1 cellular context compared by ENCODE assay signal in genomic region chr11:6269994-6270393, GRCh38.
TF ChIP-seq lines count a peak whose summit lies in the region.

No MANE protein-coding gene starts in this region.

TF ChIP-seq in K562, 482 proteins besides CTCF, POLR2A, EP300 and RAD21 (continued from another document and continues in another):
- TF ChIP-seq ZNF609 (CRISPR knock-in tag; IDR thresholded peaks at IDR 0.05; ENCODE audit: borderline replicate concordance) (no peak), ZNF3 (CRISPR knock-in tag; IDR thresholded peaks at IDR 0.05) (no peak), ZNF707 (CRISPR knock-in tag; conservative IDR thresholded peaks at IDR 0.05) (no peak), SAFB (IDR thresholded peaks at IDR 0.05; ENCODE audit: borderline replicate concordance, low read depth, low read length) (peak; percentile 95), FOXA3 (CRISPR knock-in tag; conservative IDR thresholded peaks at IDR 0.05 in 1 of 2, IDR thresholded peaks at IDR 0.05 in 1 of 2) (no peak), RFX7 (CRISPR knock-in tag; IDR thresholded peaks at IDR 0.05) (no peak), POLR3A (IDR thresholded peaks at IDR 0.05; ENCODE audit: borderline replicate concordance, extremely low read depth, insufficient read depth, insufficient read length) (no peak), GATAD2B (IDR thresholded peaks at IDR 0.05; ENCODE audit: borderline replicate concordance) (0 out of 2 replicates have a peak, but pooled peaks have one; percentile 40), MTF1 (CRISPR knock-in tag; IDR thresholded peaks at IDR 0.05; ENCODE audit: borderline replicate concordance) (no peak), ZNF224 (CRISPR knock-in tag; IDR thresholded peaks at IDR 0.05) (no peak), MAFF (IDR thresholded peaks at IDR 0.05; ENCODE audit: low read length) (no peak), ZFX (CRISPR knock-in tag; IDR thresholded peaks at IDR 0.05) (no peak), E2F5 (CRISPR knock-in tag; IDR thresholded peaks at IDR 0.05) (peak; percentile 17; the same call in 1 of the 2 replicates), BACH1 (tag; IDR thresholded peaks at IDR 0.05) (no peak), ZNF311 (CRISPR knock-in tag; IDR thresholded peaks at IDR 0.05) (no peak), FOXA1 (IDR thresholded peaks at IDR 0.05; ENCODE audit: borderline replicate concordance) (no peak), C11orf30 (IDR thresholded peaks at IDR 0.05; ENCODE audit: low read depth) (no peak), ZNF584 (CRISPR knock-in tag; IDR thresholded peaks at IDR 0.05; ENCODE audit: low read depth) (no peak), NCOA1 (IDR thresholded peaks at IDR 0.05; ENCODE audit: low read depth) (no peak), BHLHE40 (IDR thresholded peaks at IDR 0.05; ENCODE audit: low read length) (peak; percentile 87), SREBF2 (CRISPR knock-in tag; IDR thresholded peaks at IDR 0.05) (no peak), ZNF280A (IDR thresholded peaks at IDR 0.05; ENCODE audit: low read depth, partially characterized antibody) (no peak), FUS (optimal IDR thresholded peaks at IDR 0.05; ENCODE audit: low read depth, low read length) (no peak), ZNF445 (CRISPR knock-in tag; IDR thresholded peaks at IDR 0.05; ENCODE audit: low read depth) (no peak), CXXC5 (CRISPR knock-in tag; IDR thresholded peaks at IDR 0.05) (peak; percentile 69), SPI1 (IDR thresholded peaks at IDR 0.05; ENCODE audit: borderline replicate concordance, low read depth, low read length) (no peak), ZNF444 (CRISPR knock-in tag; IDR thresholded peaks at IDR 0.05) (no peak), DMBX1 (CRISPR knock-in tag; IDR thresholded peaks at IDR 0.05; ENCODE audit: borderline replicate concordance) (no peak), NR3C1 (CRISPR knock-in tag; IDR thresholded peaks at IDR 0.05) (no peak), ZNF253 (CRISPR knock-in tag; conservative IDR thresholded peaks at IDR 0.05) (no peak), ZKSCAN3 (CRISPR knock-in tag; IDR thresholded peaks at IDR 0.05) (no peak), ZNF639 (CRISPR knock-in tag; conservative IDR thresholded peaks at IDR 0.05 in 1 of 2, IDR thresholded peaks at IDR 0.05 in 1 of 2) (no peak), NONO (IDR thresholded peaks at IDR 0.05; ENCODE audit: low read depth in 2 of 2, low read length in 1 of 2) (no peak), ZNF583 (CRISPR knock-in tag; IDR thresholded peaks at IDR 0.05) (no peak), PYGO2 (tag; IDR thresholded peaks at IDR 0.05) (no peak), KLF10 (CRISPR knock-in tag; IDR thresholded peaks at IDR 0.05) (no peak), BRF1 (IDR thresholded peaks at IDR 0.05; ENCODE audit: borderline replicate concordance, extremely low read depth, insufficient read length) (no peak), POLR2B (IDR thresholded peaks at IDR 0.05; ENCODE audit: low read depth, partially characterized antibody) (no peak), ZNF780A (CRISPR knock-in tag; IDR thresholded peaks at IDR 0.05) (no peak), NRF1 (conservative IDR thresholded peaks at IDR 0.05 in 1 of 2, IDR thresholded peaks at IDR 0.05 in 1 of 2) (no peak)
- TF ChIP-seq, protein P1, sequence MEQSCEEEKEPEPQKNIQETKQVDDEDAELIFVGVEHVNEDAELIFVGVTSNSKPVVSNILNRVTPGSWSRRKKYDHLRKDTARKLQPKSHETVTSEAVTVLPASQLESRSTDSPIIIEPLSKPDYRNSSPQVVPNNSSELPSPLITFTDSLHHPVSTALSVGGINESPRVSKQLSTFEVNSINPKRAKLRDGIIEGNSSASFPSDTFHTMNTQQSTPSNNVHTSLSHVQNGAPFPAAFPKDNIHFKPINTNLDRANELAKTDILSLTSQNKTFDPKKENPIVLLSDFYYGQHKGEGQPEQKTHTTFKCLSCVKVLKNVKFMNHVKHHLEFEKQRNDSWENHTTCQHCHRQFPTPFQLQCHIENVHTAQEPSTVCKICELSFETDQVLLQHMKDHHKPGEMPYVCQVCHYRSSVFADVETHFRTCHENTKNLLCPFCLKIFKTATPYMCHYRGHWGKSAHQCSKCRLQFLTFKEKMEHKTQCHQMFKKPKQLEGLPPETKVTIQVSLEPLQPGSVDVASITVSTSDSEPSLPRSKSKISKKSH (CRISPR knock-in tag; IDR thresholded peaks at IDR 0.05): no peak
- TF ChIP-seq, protein P2, sequence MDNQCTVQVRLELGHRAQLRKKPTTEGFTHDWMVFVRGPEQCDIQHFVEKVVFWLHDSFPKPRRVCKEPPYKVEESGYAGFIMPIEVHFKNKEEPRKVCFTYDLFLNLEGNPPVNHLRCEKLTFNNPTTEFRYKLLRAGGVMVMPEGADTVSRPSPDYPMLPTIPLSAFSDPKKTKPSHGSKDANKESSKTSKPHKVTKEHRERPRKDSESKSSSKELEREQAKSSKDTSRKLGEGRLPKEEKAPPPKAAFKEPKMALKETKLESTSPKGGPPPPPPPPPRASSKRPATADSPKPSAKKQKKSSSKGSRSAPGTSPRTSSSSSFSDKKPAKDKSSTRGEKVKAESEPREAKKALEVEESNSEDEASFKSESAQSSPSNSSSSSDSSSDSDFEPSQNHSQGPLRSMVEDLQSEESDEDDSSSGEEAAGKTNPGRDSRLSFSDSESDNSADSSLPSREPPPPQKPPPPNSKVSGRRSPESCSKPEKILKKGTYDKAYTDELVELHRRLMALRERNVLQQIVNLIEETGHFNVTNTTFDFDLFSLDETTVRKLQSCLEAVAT (IDR thresholded peaks at IDR 0.05): no peak
- TF ChIP-seq, protein P3, sequence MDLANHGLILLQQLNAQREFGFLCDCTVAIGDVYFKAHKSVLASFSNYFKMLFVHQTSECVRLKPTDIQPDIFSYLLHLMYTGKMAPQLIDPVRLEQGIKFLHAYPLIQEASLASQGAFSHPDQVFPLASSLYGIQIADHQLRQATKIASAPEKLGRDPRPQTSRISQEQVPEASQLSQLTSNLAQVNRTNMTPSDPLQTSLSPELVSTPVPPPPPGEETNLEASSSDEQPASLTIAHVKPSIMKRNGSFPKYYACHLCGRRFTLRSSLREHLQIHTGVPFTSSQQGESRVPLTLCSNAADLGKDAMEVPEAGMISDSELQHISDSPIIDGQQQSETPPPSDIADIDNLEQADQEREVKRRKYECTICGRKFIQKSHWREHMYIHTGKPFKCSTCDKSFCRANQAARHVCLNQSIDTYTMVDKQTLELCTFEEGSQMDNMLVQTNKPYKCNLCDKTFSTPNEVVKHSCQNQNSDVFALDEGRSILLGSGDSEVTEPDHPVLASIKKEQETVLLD (IDR thresholded peaks at IDR 0.05): peak; percentile 62; the same call in 1 of the 2 replicates
- TF ChIP-seq, protein P4, sequence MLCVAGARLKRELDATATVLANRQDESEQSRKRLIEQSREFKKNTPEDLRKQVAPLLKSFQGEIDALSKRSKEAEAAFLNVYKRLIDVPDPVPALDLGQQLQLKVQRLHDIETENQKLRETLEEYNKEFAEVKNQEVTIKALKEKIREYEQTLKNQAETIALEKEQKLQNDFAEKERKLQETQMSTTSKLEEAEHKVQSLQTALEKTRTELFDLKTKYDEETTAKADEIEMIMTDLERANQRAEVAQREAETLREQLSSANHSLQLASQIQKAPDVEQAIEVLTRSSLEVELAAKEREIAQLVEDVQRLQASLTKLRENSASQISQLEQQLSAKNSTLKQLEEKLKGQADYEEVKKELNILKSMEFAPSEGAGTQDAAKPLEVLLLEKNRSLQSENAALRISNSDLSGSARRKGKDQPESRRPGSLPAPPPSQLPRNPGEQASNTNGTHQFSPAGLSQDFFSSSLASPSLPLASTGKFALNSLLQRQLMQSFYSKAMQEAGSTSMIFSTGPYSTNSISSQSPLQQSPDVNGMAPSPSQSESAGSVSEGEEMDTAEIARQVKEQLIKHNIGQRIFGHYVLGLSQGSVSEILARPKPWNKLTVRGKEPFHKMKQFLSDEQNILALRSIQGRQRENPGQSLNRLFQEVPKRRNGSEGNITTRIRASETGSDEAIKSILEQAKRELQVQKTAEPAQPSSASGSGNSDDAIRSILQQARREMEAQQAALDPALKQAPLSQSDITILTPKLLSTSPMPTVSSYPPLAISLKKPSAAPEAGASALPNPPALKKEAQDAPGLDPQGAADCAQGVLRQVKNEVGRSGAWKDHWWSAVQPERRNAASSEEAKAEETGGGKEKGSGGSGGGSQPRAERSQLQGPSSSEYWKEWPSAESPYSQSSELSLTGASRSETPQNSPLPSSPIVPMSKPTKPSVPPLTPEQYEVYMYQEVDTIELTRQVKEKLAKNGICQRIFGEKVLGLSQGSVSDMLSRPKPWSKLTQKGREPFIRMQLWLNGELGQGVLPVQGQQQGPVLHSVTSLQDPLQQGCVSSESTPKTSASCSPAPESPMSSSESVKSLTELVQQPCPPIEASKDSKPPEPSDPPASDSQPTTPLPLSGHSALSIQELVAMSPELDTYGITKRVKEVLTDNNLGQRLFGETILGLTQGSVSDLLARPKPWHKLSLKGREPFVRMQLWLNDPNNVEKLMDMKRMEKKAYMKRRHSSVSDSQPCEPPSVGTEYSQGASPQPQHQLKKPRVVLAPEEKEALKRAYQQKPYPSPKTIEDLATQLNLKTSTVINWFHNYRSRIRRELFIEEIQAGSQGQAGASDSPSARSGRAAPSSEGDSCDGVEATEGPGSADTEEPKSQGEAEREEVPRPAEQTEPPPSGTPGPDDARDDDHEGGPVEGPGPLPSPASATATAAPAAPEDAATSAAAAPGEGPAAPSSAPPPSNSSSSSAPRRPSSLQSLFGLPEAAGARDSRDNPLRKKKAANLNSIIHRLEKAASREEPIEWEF (CRISPR knock-in tag; IDR thresholded peaks at IDR 0.05): no peak
- TF ChIP-seq, protein P5, sequence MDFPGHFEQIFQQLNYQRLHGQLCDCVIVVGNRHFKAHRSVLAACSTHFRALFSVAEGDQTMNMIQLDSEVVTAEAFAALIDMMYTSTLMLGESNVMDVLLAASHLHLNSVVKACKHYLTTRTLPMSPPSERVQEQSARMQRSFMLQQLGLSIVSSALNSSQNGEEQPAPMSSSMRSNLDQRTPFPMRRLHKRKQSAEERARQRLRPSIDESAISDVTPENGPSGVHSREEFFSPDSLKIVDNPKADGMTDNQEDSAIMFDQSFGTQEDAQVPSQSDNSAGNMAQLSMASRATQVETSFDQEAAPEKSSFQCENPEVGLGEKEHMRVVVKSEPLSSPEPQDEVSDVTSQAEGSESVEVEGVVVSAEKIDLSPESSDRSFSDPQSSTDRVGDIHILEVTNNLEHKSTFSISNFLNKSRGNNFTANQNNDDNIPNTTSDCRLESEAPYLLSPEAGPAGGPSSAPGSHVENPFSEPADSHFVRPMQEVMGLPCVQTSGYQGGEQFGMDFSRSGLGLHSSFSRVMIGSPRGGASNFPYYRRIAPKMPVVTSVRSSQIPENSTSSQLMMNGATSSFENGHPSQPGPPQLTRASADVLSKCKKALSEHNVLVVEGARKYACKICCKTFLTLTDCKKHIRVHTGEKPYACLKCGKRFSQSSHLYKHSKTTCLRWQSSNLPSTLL (IDR thresholded peaks at IDR 0.05): no peak
